Comparison of ENCODE assay signal across 8 cellular contexts in the genomic region with DNA sequence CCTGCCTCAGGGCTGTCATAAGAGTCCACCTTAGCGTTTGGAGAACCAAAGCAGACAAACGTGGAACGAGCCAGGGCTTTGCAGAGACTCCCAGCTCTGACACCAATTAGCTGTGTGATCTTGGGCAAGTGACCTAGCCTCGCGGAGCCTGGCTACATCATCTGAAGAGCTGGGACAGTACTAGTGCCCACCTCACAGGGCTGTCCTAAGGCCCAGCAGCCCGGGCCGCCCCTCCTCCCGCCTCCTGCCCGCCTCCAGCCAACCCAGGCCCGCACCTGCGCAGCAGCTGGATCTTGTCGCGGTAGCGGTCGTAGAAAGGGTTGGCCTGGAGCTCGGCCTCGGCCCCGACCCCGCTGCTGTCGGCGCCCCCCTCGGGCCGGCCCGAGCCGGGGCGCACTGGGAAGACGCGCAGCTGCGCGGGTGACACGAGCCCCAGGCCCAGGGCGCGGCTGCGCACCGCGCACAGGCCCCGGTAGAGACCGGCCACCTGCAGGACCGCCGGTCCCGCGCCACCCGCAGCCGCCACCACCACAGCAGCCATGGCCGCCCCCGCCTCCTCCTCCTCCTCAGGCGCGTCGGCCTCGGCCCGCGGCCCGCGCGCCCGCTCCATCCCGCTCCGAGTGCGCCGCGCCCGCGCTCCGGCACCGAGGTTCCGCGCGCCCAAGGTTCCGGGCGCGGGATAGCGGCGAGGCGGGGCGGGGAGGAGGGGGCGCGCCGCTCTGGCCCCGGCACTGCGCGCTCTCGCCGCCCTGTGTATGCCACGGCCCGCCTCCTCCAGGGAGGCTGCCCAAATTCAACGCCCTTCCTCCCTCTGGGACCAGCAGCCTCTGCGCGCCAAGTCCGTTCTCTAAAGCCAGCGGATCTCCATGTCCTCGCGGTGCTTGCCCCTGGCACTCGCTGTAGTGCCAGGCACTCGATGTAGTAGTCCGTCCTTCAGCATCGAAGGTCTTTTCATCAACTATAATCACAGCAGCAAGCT. TPM values are rescaled to one million over a fixed set of nuclear protein-coding genes. Genes with fewer than 3 reads are reported as not detected.
DNase-seq lines count a peak whose midpoint lies in the region; ATAC-seq and TF ChIP-seq lines count a peak whose summit lies in the region.

Gene ATPAF1 (minus strand): TSS at position 583 of the 979 bp plus-strand sequence. CDS start 42 bp downstream, at position 541.

- H3K36me3 ChIP-seq in kidney epithelial cell (ENCODE audit: control insufficient read depth, insufficient read depth, low read length): no peaks in the 10 kb centered on the region

- DNase-seq in NCI-H524 (lab: John Stamatoyannopoulos, UW) (peak; percentile 22 to 46), NCI-H524 treated with DMSO at 0.1 percent for 48 hours (lab: John Stamatoyannopoulos, UW) (no peak), NCI-H2227 (lab: John Stamatoyannopoulos, UW; ENCODE audit: unreplicated experiment) (peak; percentile 89), cerebellum (ENCODE audit: low spot score) (peak; percentile 84), kidney epithelial cell (ENCODE audit: low read depth) (peak; percentile 14)
- DNase-seq in activated CD4-positive, CD25-positive, alpha-beta regulatory T cell treated with anti-CD3 and anti-CD28 coated beads, Interleukin-2, amount 50 U/mL, for 72 hours: peak; percentile 65
- peak; percentile 46 to 52 for DNase-seq in stimulated activated CD4-positive, alpha-beta T cell treated with anti-CD3 and anti-CD28 coated beads, Interleukin-15, amount 100 ng/mL, for 48 hours (ENCODE audit: low read depth in 2 of 2)

- ATAC-seq in HG02981 (IDR thresholded peaks at IDR 0.05; ENCODE audit: unreplicated experiment): peak; percentile 79

- TF ChIP-seq CTCF in kidney epithelial cell (IDR thresholded peaks at IDR 0.05; ENCODE audit: insufficient read depth, low read length, poor library complexity, severe bottlenecking): no peak

- H3K4me3 ChIP-seq in kidney epithelial cell (ENCODE audit: low read depth, low read length): peak within 1 kb of the TSS; percentile 76

- no peaks in the 10 kb centered on the region for H3K27me3 ChIP-seq in kidney epithelial cell (ENCODE audit: control insufficient read depth, insufficient read depth, low read length)

RNA-seq across cellular contexts. Expression of gene ATPAF1, which starts in this region (rescaled TPM):
- total RNA-seq in cerebellum (32.7 TPM), kidney epithelial cell (28.8 and 31.3 TPM in 2 replicates)
